Comparison of ENCODE assay signal across 25 cellular contexts in the genomic region with DNA sequence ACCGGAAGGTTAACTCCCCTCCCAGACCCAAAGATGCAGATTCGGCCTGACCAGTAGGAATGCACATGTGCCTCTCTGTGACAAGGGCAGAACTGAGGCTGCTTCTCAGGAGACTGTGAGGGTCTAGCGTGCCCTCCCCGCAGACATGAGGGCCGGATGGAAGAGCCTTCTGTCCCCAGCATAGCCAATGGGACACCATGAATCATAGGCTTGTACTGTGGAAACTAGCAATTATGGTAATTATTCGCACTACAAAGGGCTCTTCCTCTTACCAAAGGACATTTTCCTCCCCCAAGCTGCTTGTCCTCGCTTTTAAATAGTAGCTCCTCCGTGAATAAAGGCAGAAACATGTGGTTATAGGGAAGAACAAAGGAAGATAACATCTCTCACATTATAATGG. TPM values are rescaled to one million over a fixed set of nuclear protein-coding genes. Genes with fewer than 3 reads are reported as not detected.
A peak's percentile ranks its signal among the peaks of the same experiment; 100 is the strongest.
DNase-seq lines count a peak whose midpoint lies in the region; ATAC-seq, FAIRE-seq and TF ChIP-seq lines count a peak whose summit lies in the region.
"Had no signal": no experiment of that assay in that cellular context is flagged by ENCODE, and none has a peak within 500 bp of the region (broad histone marks: within the 10 kb centered on the region; RNA-seq: fewer than 3 reads in every experiment).

No MANE protein-coding gene starts in this region.

- no peak overlapping the region for H3K4me3 ChIP-seq in GM23338
- no peak overlapping the region for H3K4me3 ChIP-seq in coronary artery
- H3K4me3 ChIP-seq: ascending aorta, K562, mucosa of descending colon, pancreas had no signal

- H3K9me3 Mint-ChIP-seq in GM23338 (no peaks in the 10 kb centered on the region; the same call in 2 of the 3 replicates), brain (no peaks in the 10 kb centered on the region), neural crest cell (no peaks in the 10 kb centered on the region)
- H3K9me3 Mint-ChIP-seq: activated CD4-positive, alpha-beta memory T cell treated with anti-CD3 and anti-CD28 coated beads, Interleukin-2, amount 10 ng/mL, durations not matched to agents 7 days and 5 days; CD8-positive, alpha-beta T cell; T-cell had no signal

- peaks cover 81% of the 10 kb centered on the region for H3K79me2 ChIP-seq in GM23338 (replicated peaks; ENCODE audit: insufficient read depth)

- H3K4me2 ChIP-seq in GM23338: peak overlapping the region; percentile 8; the same call in 1 of the 2 replicates

- H3K4me3 Mint-ChIP-seq in GM23338 (no peak overlapping the region), brain (peak overlapping the region in 3 of 5 experiments; percentile 43 to 62 (median 50)), neural crest cell (peak overlapping the region; percentile 53)
- H3K4me3 Mint-ChIP-seq: activated CD4-positive, alpha-beta memory T cell treated with anti-CD3 and anti-CD28 coated beads, Interleukin-2, amount 10 ng/mL, durations not matched to agents 7 days and 5 days; CD8-positive, alpha-beta T cell; T-cell had no signal

- no peak for FAIRE-seq in D721Med (lab: Jason Lieb, UNC)
- FAIRE-seq: endometrium, H54, K562, pancreas had no signal

- H3F3A ChIP-seq in GM23338 (replicated peaks; ENCODE audit: low read depth): peaks cover 5% of the 10 kb centered on the region

- H4K20me1 ChIP-seq in GM23338 (replicated peaks; ENCODE audit: insufficient read depth): peaks cover 13% of the 10 kb centered on the region; the same call in 1 of the 2 replicates

- H3K36me3 Mint-ChIP-seq in GM23338 (ENCODE audit: low read depth) (peaks cover 18% of the 10 kb centered on the region), brain (peaks cover 16% of the 10 kb centered on the region), neural crest cell (ENCODE audit: low read depth) (peaks cover 2% of the 10 kb centered on the region)

- peak; percentile 33; the same call in 1 of the 3 replicates for ATAC-seq in GM23338
- ATAC-seq in HG02642 (IDR thresholded peaks at IDR 0.05; ENCODE audit: poor library complexity, unreplicated experiment): no peak
- ATAC-seq: CD8-positive, alpha-beta T cell; foreskin keratinocyte; K562; left lobe of liver; mucosa of descending colon; pancreas; Right ventricle myocardium inferior; T-cell had no signal

- H3K4me1 ChIP-seq in GM23338 (ENCODE audit: insufficient read depth): peaks cover 9% of the 10 kb centered on the region; the same call in 1 of the 2 replicates
- H3K4me1 ChIP-seq: foreskin keratinocyte had no signal

- no peaks in the 10 kb centered on the region; the same call in 1 of the 2 replicates for H3K36me3 ChIP-seq in GM23338 (ENCODE audit: insufficient read depth)

- TF ChIP-seq CTCF in GM23338 (conservative IDR thresholded peaks at IDR 0.05; ENCODE audit: low read depth in 2 of 2) (no peak), brain (conservative IDR thresholded peaks at IDR 0.05) (no peak), neural crest cell (conservative IDR thresholded peaks at IDR 0.05) (no peak), coronary artery (IDR thresholded peaks at IDR 0.05) (no peak), D721Med (IDR thresholded peaks at IDR 0.05; ENCODE audit: insufficient read depth, missing control alignments) (no peak)

- H2AFZ ChIP-seq in GM23338: no peak overlapping the region

- DNase-seq in GM23338 (ENCODE audit: low spot score) (no peak), NCI-H2081 treated with DMSO at 0.1 percent for 48 hours (lab: John Stamatoyannopoulos, UW) (peak; percentile 86), neural crest cell (ENCODE audit: low read depth, low spot score) (no peak), RKO (ENCODE audit: low spot score) (no peak), coronary artery (ENCODE audit: low spot score) (no peak), D721Med (ENCODE audit: insufficient read length, low spot score) (no peak)
- DNase-seq: activated CD4-positive, alpha-beta memory T cell treated with anti-CD3 and anti-CD28 coated beads, Interleukin-2, amount 10 ng/mL, durations not matched to agents 7 days and 5 days; activated naive CD4-positive, alpha-beta T cell treated with anti-CD3 and anti-CD28 coated beads, Interleukin-2, amount 50 U/mL, for 16 hours; activated T-cell treated with anti-CD3 and anti-CD28 coated beads, Interleukin-2, amount 50 U/mL, for 48 hours; CD8-positive, alpha-beta T cell; DMS79; foreskin keratinocyte; mucosa of descending colon; stimulated activated CD4-positive, alpha-beta T cell treated with anti-CD3 and anti-CD28 coated beads, Interleukin-2, amount 100 ng/mL, for 48 hours; T-cell had no signal

- H3K27ac ChIP-seq in GM23338 (ENCODE audit: low read depth): no peak overlapping the region
- H3K27ac ChIP-seq in coronary artery: no peak overlapping the region
- H3K27ac ChIP-seq: ascending aorta, foreskin keratinocyte, HL-60, pancreas had no signal

- H3K27ac Mint-ChIP-seq in GM23338 (no peak overlapping the region), brain (peak overlapping the region; percentile 14 to 96 (median 92)), neural crest cell (ENCODE audit: unreplicated experiment) (peak overlapping the region; percentile 92)
- H3K27ac Mint-ChIP-seq: activated CD4-positive, alpha-beta memory T cell treated with anti-CD3 and anti-CD28 coated beads, Interleukin-2, amount 10 ng/mL, durations not matched to agents 7 days and 5 days; CD8-positive, alpha-beta T cell; T-cell had no signal

- peaks cover 17% of the 10 kb centered on the region; the same call in 2 of the 3 replicates for H3K4me1 Mint-ChIP-seq in GM23338
- peaks cover 52% of the 10 kb centered on the region for H3K4me1 Mint-ChIP-seq in brain
- peaks cover 23% of the 10 kb centered on the region for H3K4me1 Mint-ChIP-seq in neural crest cell

- H3K27me3 Mint-ChIP-seq in GM23338 (ENCODE audit: insufficient read depth, low read depth, poor library complexity) (peaks cover 3% of the 10 kb centered on the region), brain (no peaks in the 10 kb centered on the region), neural crest cell (ENCODE audit: low read depth) (no peaks in the 10 kb centered on the region)
- H3K27me3 Mint-ChIP-seq: activated CD4-positive, alpha-beta memory T cell treated with anti-CD3 and anti-CD28 coated beads, Interleukin-2, amount 10 ng/mL, durations not matched to agents 7 days and 5 days; T-cell had no signal

- H3K9me2 ChIP-seq in GM23338 (ENCODE audit: insufficient read depth): no peaks in the 10 kb centered on the region

- H3K27me3 ChIP-seq in GM23338 (ENCODE audit: insufficient read depth): no peaks in the 10 kb centered on the region
- H3K27me3 ChIP-seq: ascending aorta, foreskin keratinocyte, pancreas had no signal

TF ChIP-seq in GM23338, 12 proteins besides CTCF, POLR2A, EP300 and RAD21:
- no peak for TF ChIP-seq CREB1 (CRISPR knock-in tag; IDR thresholded peaks at IDR 0.05; ENCODE audit: low read depth)

RNA-seq across cellular contexts. Expression of gene COA8, which starts 6.2 kb away (rescaled TPM):
- total RNA-seq in GM23338 (2014; rRNA removed; shearing (Covaris generic)): 61.3 and 82.6 TPM in 2 replicates
- polyA plus RNA-seq in GM23338 (2016; fragmentation: Nextera tagmentation; extraction: Ambion mirVana): 129 and 130 TPM in 2 replicates
- polyA plus RNA-seq in brain (ENCODE audit: insufficient read depth, low read depth, low replicate concordance): 83.6 TPM
- total RNA-seq in neural crest cell: 33.7 and 37.2 TPM in 2 replicates

RNA-seq across cellular contexts. Expression of gene BAG5, which starts 6.5 kb away (rescaled TPM):
- 25.4 and 29.2 TPM in 2 replicates for total RNA-seq in GM23338 (2014; rRNA removed; shearing (Covaris generic))
- polyA plus RNA-seq in GM23338 (2016; fragmentation: Nextera tagmentation; extraction: Ambion mirVana) (16.4 and 21.1 TPM in 2 replicates), brain (ENCODE audit: insufficient read depth, low read depth, low replicate concordance) (19.6 TPM)
- total RNA-seq in neural crest cell: 32.1 and 33.5 TPM in 2 replicates

RNA-seq across cellular contexts. Expression of gene TRMT61A, which starts 40.0 kb away (rescaled TPM):
- 22.0 and 28.2 TPM in 2 replicates for total RNA-seq in GM23338 (2014; rRNA removed; shearing (Covaris generic))
- polyA plus RNA-seq in GM23338 (2016; fragmentation: Nextera tagmentation; extraction: Ambion mirVana): 13.2 and 13.4 TPM in 2 replicates
- polyA plus RNA-seq in brain (ENCODE audit: insufficient read depth, low read depth, low replicate concordance): 17.1 TPM
- total RNA-seq in neural crest cell: 10.9 and 12.5 TPM in 2 replicates

RNA-seq across cellular contexts. Expression of gene CKB, which starts 46.3 kb away (rescaled TPM):
- 504 and 604 TPM in 2 replicates for total RNA-seq in GM23338 (2014; rRNA removed; shearing (Covaris generic))
- polyA plus RNA-seq in GM23338 (2016; fragmentation: Nextera tagmentation; extraction: Ambion mirVana) (846 and 852 TPM in 2 replicates), brain (ENCODE audit: insufficient read depth, low read depth, low replicate concordance) (2,462 TPM)
- 961 and 996 TPM in 2 replicates for total RNA-seq in neural crest cell
